In genomic region chr4:112511294-112512118, GRCh38 we compare ENCODE assay signal across 1 cellular context.
TF ChIP-seq lines count a peak whose summit lies in the region.

No MANE protein-coding gene starts in this region.

TF ChIP-seq in GM23338, 12 proteins besides CTCF, POLR2A, EP300 and RAD21 (continued from another document):
- no peak for TF ChIP-seq ZNF462 (CRISPR knock-in tag; IDR thresholded peaks at IDR 0.05)
- no peak for TF ChIP-seq ETS1 (IDR thresholded peaks at IDR 0.05)
- no peak for TF ChIP-seq NANOG (IDR thresholded peaks at IDR 0.05; ENCODE audit: borderline replicate concordance)
- TF ChIP-seq STAT1 (IDR thresholded peaks at IDR 0.05; ENCODE audit: unreplicated experiment), result no peak
